In genomic region chr1:227432981-227433380, GRCh38 we compare ENCODE assay signal across 18 cellular contexts.
DNase-seq lines count a peak whose midpoint lies in the region; ATAC-seq and TF ChIP-seq lines count a peak whose summit lies in the region.
"Had no signal": no experiment of that assay in that cellular context is flagged by ENCODE, and none has a peak within 500 bp of the region (broad histone marks: within the 10 kb centered on the region; RNA-seq: fewer than 3 reads in every experiment).

No MANE protein-coding gene starts in this region.

- no peak for DNase-seq in mesenchymal stem cell
- no peak for DNase-seq in sigmoid colon
- DNase-seq in effector memory CD8-positive, alpha-beta T cell: no peak
- DNase-seq in thyroid gland: no peak
- no peak for DNase-seq in Ammon's horn (ENCODE audit: low spot score)
- DNase-seq: 8988T; Caco-2; CD4-positive, alpha-beta T cell; DMS153; DMS79; GDM1; HCEC 1CT; IMR-90 had no signal

- H3K23ac ChIP-seq in mesenchymal stem cell (ENCODE audit: low read length in 2 of 2): no peak overlapping the region

- peak overlapping the region in 1 of 2 experiments; percentile 29 for H3K18ac ChIP-seq in mesenchymal stem cell (ENCODE audit: low read depth in 1 of 2, low read length in 2 of 2)

- H3K9me3 Mint-ChIP-seq in effector memory CD8-positive, alpha-beta T cell: no peaks in the 10 kb centered on the region
- H3K9me3 Mint-ChIP-seq: CD4-positive, alpha-beta T cell; GM23338 had no signal

- no peak overlapping the region for H2BK5ac ChIP-seq in mesenchymal stem cell (ENCODE audit: low read depth, low read length, poor library complexity, severe bottlenecking)

- no peaks in the 10 kb centered on the region for H3K36me3 Mint-ChIP-seq in effector memory CD8-positive, alpha-beta T cell (ENCODE audit: insufficient read depth)

- H4K91ac ChIP-seq in mesenchymal stem cell (ENCODE audit: low read length): no peak overlapping the region

- H3K27me3 Mint-ChIP-seq in effector memory CD8-positive, alpha-beta T cell: peaks cover 44 to 75% of the 10 kb centered on the region in 2 donors

- no peak overlapping the region for H2AFZ ChIP-seq in mesenchymal stem cell (ENCODE audit: low read depth, low read length)

- H2BK15ac ChIP-seq in mesenchymal stem cell (ENCODE audit: low read depth, poor library complexity, severe bottlenecking): no peak overlapping the region

- no peaks in the 10 kb centered on the region for H3K79me1 ChIP-seq in mesenchymal stem cell (replicated peaks; ENCODE audit: low read length, poor library complexity, severe bottlenecking)

- no peak for TF ChIP-seq EP300 in sigmoid colon (IDR thresholded peaks at IDR 0.05)

- H2AK5ac ChIP-seq in mesenchymal stem cell (ENCODE audit: low read length, severe bottlenecking): no peak overlapping the region

- WGBS in mesenchymal stem cell: 94% methylated on average over 3 of the region's 3 CpGs
- 89 to 93% methylated on average over 3 of the region's 3 CpGs for WGBS in sigmoid colon, 2 donors
- 84 to 98% methylated on average over 3 of the region's 3 CpGs for WGBS in thyroid gland, 2 donors

- no peak for ATAC-seq in effector memory CD8-positive, alpha-beta T cell (replicated peaks)
- no peak for ATAC-seq in HG02763 (IDR thresholded peaks at IDR 0.05; ENCODE audit: unreplicated experiment)
- ATAC-seq: GM23338 had no signal

- no peak overlapping the region for H2BK120ac ChIP-seq in mesenchymal stem cell (ENCODE audit: low read depth, low read length)

- peak overlapping the region in 1 of 2 experiments; percentile 19 for H3K4ac ChIP-seq in mesenchymal stem cell (ENCODE audit: low read depth in 1 of 2, low read length in 2 of 2)

- H3K36me3 ChIP-seq in mesenchymal stem cell (ENCODE audit: control insufficient read depth in 1 of 2, insufficient read depth in 2 of 2, low read depth in 1 of 2, low read length in 2 of 2): no peaks in the 10 kb centered on the region
- no peaks in the 10 kb centered on the region for H3K36me3 ChIP-seq in sigmoid colon
- no peaks in the 10 kb centered on the region for H3K36me3 ChIP-seq in thyroid gland

- no peaks in the 10 kb centered on the region for H3K4me1 Mint-ChIP-seq in effector memory CD8-positive, alpha-beta T cell (ENCODE audit: low read depth in 2 of 2)

- H3K14ac ChIP-seq in mesenchymal stem cell (ENCODE audit: low read length in 2 of 2): no peak overlapping the region

- H3K4me3 Mint-ChIP-seq in effector memory CD8-positive, alpha-beta T cell: no peak overlapping the region
- H3K4me3 Mint-ChIP-seq: CD4-positive, alpha-beta T cell; GM23338 had no signal

- H3K27me3 ChIP-seq in mesenchymal stem cell (ENCODE audit: control insufficient read depth in 1 of 2, insufficient read depth in 1 of 2, low read length in 2 of 2) (no peaks in the 10 kb centered on the region), sigmoid colon (no peaks in the 10 kb centered on the region), thyroid gland (no peaks in the 10 kb centered on the region)

- peak overlapping the region in 1 of 2 experiments; percentile 78 for H2BK12ac ChIP-seq in mesenchymal stem cell (ENCODE audit: low read length in 2 of 2)

- H3K9ac ChIP-seq in mesenchymal stem cell (ENCODE audit: low read length): no peak overlapping the region

- peak overlapping the region; percentile 43 for H4K8ac ChIP-seq in mesenchymal stem cell (ENCODE audit: low read length)

- intact Hi-C loops in sigmoid colon (cut with DNase I) (loop anchor here (10.0 kb wide), 1 partner anchor 888 kb away; the partner anchor contains the start of gene STUM), thyroid gland (cut with DNase I) (no loop called here)

- no peak for TF ChIP-seq POLR2A in sigmoid colon (IDR thresholded peaks at IDR 0.05)
- TF ChIP-seq POLR2A in thyroid gland (IDR thresholded peaks at IDR 0.05): no peak

- no peak overlapping the region for H3K4me2 ChIP-seq in mesenchymal stem cell (ENCODE audit: low read length, poor library complexity, severe bottlenecking)
- H3K4me2 ChIP-seq: GM23338 had no signal

- H3K9me3 ChIP-seq in mesenchymal stem cell (ENCODE audit: control insufficient read depth, low read length) (no peaks in the 10 kb centered on the region), sigmoid colon (no peaks in the 10 kb centered on the region), thyroid gland (no peaks in the 10 kb centered on the region)
- H3K9me3 ChIP-seq: Caco-2 had no signal

- peak overlapping the region; percentile 96 for H3K27ac ChIP-seq in angular gyrus (ENCODE audit: low read depth, low read length)
- peak overlapping the region; percentile 96 for H3K27ac ChIP-seq in cingulate gyrus (ENCODE audit: low read depth, low read length)
- H3K27ac ChIP-seq in mesenchymal stem cell (ENCODE audit: low read length, poor library complexity, severe bottlenecking): no peak overlapping the region
- H3K27ac ChIP-seq in sigmoid colon: peak overlapping the region in 3 of 4 donors; percentile 65 to 76 (median 71)
- H3K27ac ChIP-seq in thyroid gland: no peak overlapping the region
- H3K27ac ChIP-seq: C4-2B had no signal

- no peak for TF ChIP-seq CTCF in sigmoid colon (IDR thresholded peaks at IDR 0.05)
- no peak for TF ChIP-seq CTCF in thyroid gland (IDR thresholded peaks at IDR 0.05)

- no peak overlapping the region for H3K4me3 ChIP-seq in mesenchymal stem cell (ENCODE audit: insufficient read depth in 1 of 2, low read depth in 1 of 2, low read length in 2 of 2)
- no peak overlapping the region for H3K4me3 ChIP-seq in sigmoid colon
- no peak overlapping the region for H3K4me3 ChIP-seq in thyroid gland (replicated peaks in 1 of 3)
- H3K4me3 ChIP-seq: GM23338 had no signal

- H3K4me1 ChIP-seq in mesenchymal stem cell (ENCODE audit: control insufficient read depth, insufficient read depth, low read depth, low read length): peaks cover 17% of the 10 kb centered on the region
- peaks cover 0 to 54% (median 53%) of the 10 kb centered on the region in 4 donors for H3K4me1 ChIP-seq in sigmoid colon
- peaks cover 22 to 34% of the 10 kb centered on the region in 2 donors for H3K4me1 ChIP-seq in thyroid gland

- no peak overlapping the region for H3K27ac Mint-ChIP-seq in effector memory CD8-positive, alpha-beta T cell
- H3K27ac Mint-ChIP-seq: CD4-positive, alpha-beta T cell; GM23338 had no signal

Comparison
In these comparisons a context has a peak if more than half of its experiments do, and no peak if none do; other contexts are left out.
1. H3K27ac ChIP-seq: peak in angular gyrus (single experiment), cingulate gyrus (single experiment) and sigmoid colon (3 of 4); none in mesenchymal stem cell (single experiment) and thyroid gland (0 of 3).